In the genomic region with DNA sequence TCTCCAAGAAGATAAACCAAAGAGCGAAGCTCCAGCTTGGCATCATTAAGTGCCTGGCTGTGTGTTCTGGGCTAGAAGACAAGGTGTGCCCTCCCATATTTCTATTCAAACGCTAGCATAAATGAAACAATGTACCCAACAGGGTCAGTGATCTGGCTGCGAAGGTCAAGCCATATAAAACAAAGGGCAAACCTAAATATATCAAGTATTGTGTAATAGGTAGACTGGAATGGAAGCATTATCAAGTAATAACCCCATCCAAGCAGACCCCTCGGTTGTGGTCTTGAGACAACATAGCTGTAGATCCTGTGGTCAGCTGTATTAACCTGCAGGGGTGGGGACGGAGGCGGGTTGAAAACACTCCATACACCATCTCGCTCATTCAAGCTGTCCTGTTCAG, we compare ENCODE assay signal across 2 cellular contexts.
TF ChIP-seq lines count a peak whose summit lies in the region.

No MANE protein-coding gene starts in this region.

TF ChIP-seq in GM12891, 5 proteins besides CTCF, POLR2A, EP300 and RAD21 (continued from another document):
- TF ChIP-seq SPI1 (IDR thresholded peaks at IDR 0.05; ENCODE audit: low read depth, low read length): no peak
- no peak for TF ChIP-seq POU2F2 (IDR thresholded peaks at IDR 0.05; ENCODE audit: low read depth, low read length)

TF ChIP-seq in K562, 482 proteins besides CTCF, POLR2A, EP300 and RAD21:
- TF ChIP-seq, protein P1, sequence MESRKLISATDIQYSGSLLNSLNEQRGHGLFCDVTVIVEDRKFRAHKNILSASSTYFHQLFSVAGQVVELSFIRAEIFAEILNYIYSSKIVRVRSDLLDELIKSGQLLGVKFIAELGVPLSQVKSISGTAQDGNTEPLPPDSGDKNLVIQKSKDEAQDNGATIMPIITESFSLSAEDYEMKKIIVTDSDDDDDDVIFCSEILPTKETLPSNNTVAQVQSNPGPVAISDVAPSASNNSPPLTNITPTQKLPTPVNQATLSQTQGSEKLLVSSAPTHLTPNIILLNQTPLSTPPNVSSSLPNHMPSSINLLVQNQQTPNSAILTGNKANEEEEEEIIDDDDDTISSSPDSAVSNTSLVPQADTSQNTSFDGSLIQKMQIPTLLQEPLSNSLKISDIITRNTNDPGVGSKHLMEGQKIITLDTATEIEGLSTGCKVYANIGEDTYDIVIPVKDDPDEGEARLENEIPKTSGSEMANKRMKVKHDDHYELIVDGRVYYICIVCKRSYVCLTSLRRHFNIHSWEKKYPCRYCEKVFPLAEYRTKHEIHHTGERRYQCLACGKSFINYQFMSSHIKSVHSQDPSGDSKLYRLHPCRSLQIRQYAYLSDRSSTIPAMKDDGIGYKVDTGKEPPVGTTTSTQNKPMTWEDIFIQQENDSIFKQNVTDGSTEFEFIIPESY (CRISPR knock-in tag; IDR thresholded peaks at IDR 0.05): no peak
- TF ChIP-seq GABPB1 (CRISPR knock-in tag; IDR thresholded peaks at IDR 0.05) (no peak), ZC3H8 (IDR thresholded peaks at IDR 0.05) (no peak), ZBTB8A (IDR thresholded peaks at IDR 0.05; ENCODE audit: partially characterized antibody) (no peak), CEBPB (tag; IDR thresholded peaks at IDR 0.05) (0 out of 2 replicates have a peak, but pooled peaks have one; percentile 22), CEBPG (CRISPR knock-in tag; IDR thresholded peaks at IDR 0.05) (no peak), CEBPG (tag; conservative IDR thresholded peaks at IDR 0.05 in 1 of 2, IDR thresholded peaks at IDR 0.05 in 1 of 2) (0 out of 4 replicates have a peak, but pooled peaks have one; percentile 11 to 21), KLF13 (tag; IDR thresholded peaks at IDR 0.05; ENCODE audit: borderline replicate concordance, low read depth) (no peak), TAF15 (IDR thresholded peaks at IDR 0.05; ENCODE audit: low read depth, low read length) (no peak)
- TF ChIP-seq, protein P2, sequence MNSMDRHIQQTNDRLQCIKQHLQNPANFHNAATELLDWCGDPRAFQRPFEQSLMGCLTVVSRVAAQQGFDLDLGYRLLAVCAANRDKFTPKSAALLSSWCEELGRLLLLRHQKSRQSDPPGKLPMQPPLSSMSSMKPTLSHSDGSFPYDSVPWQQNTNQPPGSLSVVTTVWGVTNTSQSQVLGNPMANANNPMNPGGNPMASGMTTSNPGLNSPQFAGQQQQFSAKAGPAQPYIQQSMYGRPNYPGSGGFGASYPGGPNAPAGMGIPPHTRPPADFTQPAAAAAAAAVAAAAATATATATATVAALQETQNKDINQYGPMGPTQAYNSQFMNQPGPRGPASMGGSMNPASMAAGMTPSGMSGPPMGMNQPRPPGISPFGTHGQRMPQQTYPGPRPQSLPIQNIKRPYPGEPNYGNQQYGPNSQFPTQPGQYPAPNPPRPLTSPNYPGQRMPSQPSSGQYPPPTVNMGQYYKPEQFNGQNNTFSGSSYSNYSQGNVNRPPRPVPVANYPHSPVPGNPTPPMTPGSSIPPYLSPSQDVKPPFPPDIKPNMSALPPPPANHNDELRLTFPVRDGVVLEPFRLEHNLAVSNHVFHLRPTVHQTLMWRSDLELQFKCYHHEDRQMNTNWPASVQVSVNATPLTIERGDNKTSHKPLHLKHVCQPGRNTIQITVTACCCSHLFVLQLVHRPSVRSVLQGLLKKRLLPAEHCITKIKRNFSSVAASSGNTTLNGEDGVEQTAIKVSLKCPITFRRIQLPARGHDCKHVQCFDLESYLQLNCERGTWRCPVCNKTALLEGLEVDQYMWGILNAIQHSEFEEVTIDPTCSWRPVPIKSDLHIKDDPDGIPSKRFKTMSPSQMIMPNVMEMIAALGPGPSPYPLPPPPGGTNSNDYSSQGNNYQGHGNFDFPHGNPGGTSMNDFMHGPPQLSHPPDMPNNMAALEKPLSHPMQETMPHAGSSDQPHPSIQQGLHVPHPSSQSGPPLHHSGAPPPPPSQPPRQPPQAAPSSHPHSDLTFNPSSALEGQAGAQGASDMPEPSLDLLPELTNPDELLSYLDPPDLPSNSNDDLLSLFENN (IDR thresholded peaks at IDR 0.05; ENCODE audit: low read depth in 2 of 2, low read length in 2 of 2): no peak
- TF ChIP-seq, protein P3, sequence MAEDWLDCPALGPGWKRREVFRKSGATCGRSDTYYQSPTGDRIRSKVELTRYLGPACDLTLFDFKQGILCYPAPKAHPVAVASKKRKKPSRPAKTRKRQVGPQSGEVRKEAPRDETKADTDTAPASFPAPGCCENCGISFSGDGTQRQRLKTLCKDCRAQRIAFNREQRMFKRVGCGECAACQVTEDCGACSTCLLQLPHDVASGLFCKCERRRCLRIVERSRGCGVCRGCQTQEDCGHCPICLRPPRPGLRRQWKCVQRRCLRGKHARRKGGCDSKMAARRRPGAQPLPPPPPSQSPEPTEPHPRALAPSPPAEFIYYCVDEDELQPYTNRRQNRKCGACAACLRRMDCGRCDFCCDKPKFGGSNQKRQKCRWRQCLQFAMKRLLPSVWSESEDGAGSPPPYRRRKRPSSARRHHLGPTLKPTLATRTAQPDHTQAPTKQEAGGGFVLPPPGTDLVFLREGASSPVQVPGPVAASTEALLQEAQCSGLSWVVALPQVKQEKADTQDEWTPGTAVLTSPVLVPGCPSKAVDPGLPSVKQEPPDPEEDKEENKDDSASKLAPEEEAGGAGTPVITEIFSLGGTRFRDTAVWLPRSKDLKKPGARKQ (CRISPR knock-in tag; IDR thresholded peaks at IDR 0.05): no peak
- TF ChIP-seq, protein P4, sequence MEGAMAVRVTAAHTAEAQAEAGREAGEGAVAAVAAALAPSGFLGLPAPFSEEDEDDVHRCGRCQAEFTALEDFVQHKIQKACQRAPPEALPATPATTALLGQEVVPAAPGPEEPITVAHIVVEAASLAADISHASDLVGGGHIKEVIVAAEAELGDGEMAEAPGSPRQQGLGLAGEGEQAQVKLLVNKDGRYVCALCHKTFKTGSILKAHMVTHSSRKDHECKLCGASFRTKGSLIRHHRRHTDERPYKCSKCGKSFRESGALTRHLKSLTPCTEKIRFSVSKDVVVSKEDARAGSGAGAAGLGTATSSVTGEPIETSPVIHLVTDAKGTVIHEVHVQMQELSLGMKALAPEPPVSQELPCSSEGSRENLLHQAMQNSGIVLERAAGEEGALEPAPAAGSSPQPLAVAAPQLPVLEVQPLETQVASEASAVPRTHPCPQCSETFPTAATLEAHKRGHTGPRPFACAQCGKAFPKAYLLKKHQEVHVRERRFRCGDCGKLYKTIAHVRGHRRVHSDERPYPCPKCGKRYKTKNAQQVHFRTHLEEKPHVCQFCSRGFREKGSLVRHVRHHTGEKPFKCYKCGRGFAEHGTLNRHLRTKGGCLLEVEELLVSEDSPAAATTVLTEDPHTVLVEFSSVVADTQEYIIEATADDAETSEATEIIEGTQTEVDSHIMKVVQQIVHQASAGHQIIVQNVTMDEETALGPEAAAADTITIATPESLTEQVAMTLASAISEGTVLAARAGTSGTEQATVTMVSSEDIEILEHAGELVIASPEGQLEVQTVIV (CRISPR knock-in tag; IDR thresholded peaks at IDR 0.05; ENCODE audit: borderline replicate concordance): no peak
